8 cellular contexts compared by ENCODE assay signal in the genomic region with DNA sequence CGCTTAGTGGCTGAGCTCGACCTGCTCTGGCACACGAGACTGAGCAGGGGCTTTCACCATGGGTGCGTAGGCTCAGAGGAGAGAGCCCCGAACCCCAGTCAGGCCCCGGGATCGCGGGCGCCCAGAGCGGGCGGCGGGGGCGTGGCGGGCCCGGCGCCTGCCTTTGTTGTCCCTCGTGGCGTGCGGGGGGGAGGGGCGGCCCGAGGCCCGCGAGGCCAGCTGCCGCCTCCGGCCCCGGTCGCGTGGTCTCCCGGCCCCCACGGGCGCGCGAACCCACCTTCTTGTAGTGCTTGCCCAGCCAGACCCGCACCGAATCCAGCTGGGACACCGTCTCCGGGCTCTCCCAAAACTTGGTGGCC. TPM values are rescaled to one million over a fixed set of nuclear protein-coding genes. Genes with fewer than 3 reads are reported as not detected.
DNase-seq lines count a peak whose midpoint lies in the region; ATAC-seq and TF ChIP-seq lines count a peak whose summit lies in the region.

No MANE protein-coding gene starts in this region.

- H3F3A ChIP-seq in SU-DHL-6 (ENCODE audit: insufficient read depth) = peaks cover 17% of the 10 kb centered on the region

- H4K20me1 ChIP-seq in SU-DHL-6 (ENCODE audit: low read depth, low read length) = peaks cover 11% of the 10 kb centered on the region

- DNase-seq in activated CD8-positive, alpha-beta memory T cell treated with anti-CD3 and anti-CD28 coated beads for 4 hours (ENCODE audit: low read depth in 2 of 2) = peak; percentile 35 to 51
- DNase-seq in activated CD8-positive, alpha-beta memory T cell treated with anti-CD3 and anti-CD28 coated beads for 24 hours = no peak
- DNase-seq in anterior cingulate cortex (lab: John Stamatoyannopoulos, UW) = peak in 48 of 58 donors; percentile 24 to 82 (median 66)
- DNase-seq in iPS DF 6.9 (ENCODE audit: low read depth, low spot score) = no peak
- no peak for DNase-seq in DMS79 treated with DMSO at 0.1 percent for 48 hours (lab: John Stamatoyannopoulos, UW)

- H3K9me3 ChIP-seq in SU-DHL-6 (ENCODE audit: insufficient read depth, low read length) = no peaks in the 10 kb centered on the region
- H3K9me3 ChIP-seq in iPS DF 6.9 (ENCODE audit: control insufficient read depth, insufficient read depth, low read length) = no peaks in the 10 kb centered on the region
- no peaks in the 10 kb centered on the region for H3K9me3 ChIP-seq in skeletal muscle satellite cell (replicated peaks; ENCODE audit: low read length)

- H3K4me1 ChIP-seq in iPS DF 6.9 (ENCODE audit: control insufficient read depth, insufficient read depth, low read length) (peaks cover 2% of the 10 kb centered on the region), skeletal muscle satellite cell (ENCODE audit: control insufficient read depth, insufficient read depth, low read length) (peaks cover 13% of the 10 kb centered on the region)

- peak overlapping the region; percentile 39 for H2AFZ ChIP-seq in SU-DHL-6 (ENCODE audit: low read depth, low read length, severe bottlenecking)

- TF ChIP-seq CTCF in SU-DHL-6 (IDR thresholded peaks at IDR 0.05; ENCODE audit: insufficient read depth, low read length, poor library complexity, severe bottlenecking) = no peak

- peak overlapping the region; percentile 92 for H3K9ac ChIP-seq in SU-DHL-6 (ENCODE audit: low read length)
- H3K9ac ChIP-seq in skeletal muscle satellite cell (ENCODE audit: low read depth, low read length) = peak overlapping the region; percentile 95

- peak; percentile 27 for ATAC-seq in HG03095 (IDR thresholded peaks at IDR 0.05; ENCODE audit: unreplicated experiment)

- peak overlapping the region; percentile 81 for H3K27ac ChIP-seq in SU-DHL-6 (ENCODE audit: low read depth, low read length)
- no peak overlapping the region for H3K27ac ChIP-seq in iPS DF 6.9 (ENCODE audit: low read length)

- H3K4me3 ChIP-seq in SU-DHL-6 (ENCODE audit: insufficient read depth, low read length, poor library complexity, severe bottlenecking) = peak overlapping the region; percentile 76
- H3K4me3 ChIP-seq in iPS DF 6.9 (ENCODE audit: low read length) = peak overlapping the region; percentile 92
- H3K4me3 ChIP-seq in skeletal muscle satellite cell (ENCODE audit: low read length) = peak overlapping the region; percentile 78

- peaks cover 54% of the 10 kb centered on the region for H3K79me2 ChIP-seq in SU-DHL-6 (ENCODE audit: insufficient read depth, low read length)

- H3K9me2 ChIP-seq in SU-DHL-6 (replicated peaks; ENCODE audit: insufficient read depth, low read length) = no peaks in the 10 kb centered on the region

- H3K27me3 ChIP-seq in SU-DHL-6 (ENCODE audit: low read length) (no peaks in the 10 kb centered on the region), iPS DF 6.9 (ENCODE audit: control insufficient read depth, insufficient read depth, low read length) (no peaks in the 10 kb centered on the region), skeletal muscle satellite cell (ENCODE audit: control insufficient read depth, insufficient read depth, low read length) (no peaks in the 10 kb centered on the region)

- H3K4me2 ChIP-seq in SU-DHL-6 (ENCODE audit: low read depth, low read length, poor library complexity, severe bottlenecking) (peak overlapping the region; percentile 95), skeletal muscle satellite cell (ENCODE audit: low read length) (peak overlapping the region; percentile 92)

- H3K36me3 ChIP-seq in SU-DHL-6 (ENCODE audit: low read length) (0 out of 2 replicates have a peak, but pooled peaks cover 5% of the 10 kb centered on the region), iPS DF 6.9 (ENCODE audit: control insufficient read depth, insufficient read depth, low read length) (no peaks in the 10 kb centered on the region), skeletal muscle satellite cell (ENCODE audit: insufficient read depth, low read length) (no peaks in the 10 kb centered on the region)

- no CpG with 5 or more reads among the region's 37 CpGs for WGBS in iPS DF 6.9 (ENCODE audit: insufficient coverage, insufficient read length)

RNA-seq across cellular contexts. Expression of gene SMARCC1, which starts 0.4 kb away (rescaled TPM):
- 33.9 and 35.5 TPM in 2 replicates for total RNA-seq in skeletal muscle satellite cell (2012; rRNA removed)

RNA-seq across cellular contexts. Expression of gene DHX30, which starts 21.6 kb away (rescaled TPM):
- total RNA-seq in skeletal muscle satellite cell (2012; rRNA removed) = 73.4 and 73.5 TPM in 2 replicates

Comparison
In these comparisons a context has a peak if more than half of its experiments do, and no peak if none do; other contexts are left out.
1. DNase-seq: peak in activated CD8-positive, alpha-beta memory T cell treated with anti-CD3 and anti-CD28 coated beads for 4 hours (2 of 2) and anterior cingulate cortex (48 of 58); none in activated CD8-positive, alpha-beta memory T cell treated with anti-CD3 and anti-CD28 coated beads for 24 hours (single experiment), iPS DF 6.9 (single experiment) and DMS79 treated with DMSO at 0.1 percent for 48 hours (single experiment).
2. Peak in every context shown above with its lines, with median percentiles within 50 percentile points of each other: H3K4me3 ChIP-seq.